10 cellular contexts compared by ENCODE assay signal in the genomic region with DNA sequence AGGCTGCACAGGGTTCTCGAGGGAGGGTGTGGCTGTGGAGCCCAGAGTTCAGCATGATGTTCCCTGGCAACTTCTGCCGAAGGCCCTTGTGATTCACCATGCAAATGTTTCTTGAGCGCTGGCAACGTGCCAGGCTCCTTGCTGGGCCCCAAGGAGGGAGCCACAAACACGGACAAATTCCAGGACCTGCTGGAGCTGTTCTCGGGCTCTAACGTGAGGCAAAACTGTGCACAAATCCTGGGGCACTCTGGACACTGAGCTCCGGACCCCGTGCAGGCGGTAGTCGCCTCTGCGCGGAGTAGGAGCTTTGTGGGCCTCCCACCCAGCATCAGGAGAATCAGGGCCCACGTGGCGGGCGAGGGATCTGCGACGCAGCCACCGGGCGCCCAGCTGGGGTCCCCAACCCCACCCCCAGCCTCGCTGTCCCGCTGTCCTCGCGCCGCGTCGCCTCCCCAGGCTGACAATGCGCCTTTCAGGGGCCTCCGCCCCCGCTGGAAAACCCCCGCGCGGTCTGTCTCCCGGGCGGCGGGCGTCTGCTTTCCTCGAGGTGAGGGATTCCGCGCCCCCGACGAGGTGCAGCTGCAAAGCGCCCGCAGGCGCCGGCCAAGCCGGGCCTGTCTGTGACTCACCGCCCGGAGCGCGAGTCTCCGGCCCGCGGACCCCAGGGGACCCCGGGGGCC. TPM values are rescaled to one million over a fixed set of nuclear protein-coding genes. Genes with fewer than 3 reads are reported as not detected.
DNase-seq lines count a peak whose midpoint lies in the region; ATAC-seq, FAIRE-seq and TF ChIP-seq lines count a peak whose summit lies in the region.
"Had no signal": no experiment of that assay in that cellular context is flagged by ENCODE, and none has a peak within 500 bp of the region (broad histone marks: within the 10 kb centered on the region; RNA-seq: fewer than 3 reads in every experiment).

No MANE protein-coding gene starts in this region.

- H3K4me1 ChIP-seq in HepG2 (ENCODE audit: insufficient read depth, low read length) (peaks cover 32% of the 10 kb centered on the region), right lobe of liver (peaks cover 0 to 19% (median 3%) of the 10 kb centered on the region in 4 donors), OCI-LY7 (ENCODE audit: insufficient read depth, low read length, poor library complexity, severe bottlenecking) (no peaks in the 10 kb centered on the region)

- H3K4me3 ChIP-seq in HepG2 (replicated peaks in 1 of 3; ENCODE audit: insufficient read depth in 1 of 3, low read depth in 2 of 3, low read length in 3 of 3) (no peak overlapping the region), right lobe of liver (no peak overlapping the region), OCI-LY7 (ENCODE audit: low read depth, low read length, poor library complexity, severe bottlenecking) (no peak overlapping the region)

- in situ Hi-C loops in HepG2 (cut with HindIII; ENCODE audit: extremely low pct_ligation_motif_present, low pct_unique_long_range_greater_than_20kb) (no loop called here), T47D (cut with HindIII; ENCODE audit: low pct_unique_long_range_greater_than_20kb, low sequenced_read_pairs) (no loop called here)

- no peaks in the 10 kb centered on the region for H4K20me1 ChIP-seq in HepG2 (ENCODE audit: insufficient read depth, low read length)
- H4K20me1 ChIP-seq in OCI-LY7 (ENCODE audit: insufficient read depth, low read length), result no peaks in the 10 kb centered on the region

- no peak for TF ChIP-seq RAD21 in HepG2 (CRISPR knock-in tag; IDR thresholded peaks at IDR 0.05)

- intact Hi-C loops in HepG2 (cut with micrococcal nuclease; ENCODE audit: unreplicated experiment), result no loop called here
- intact Hi-C loops in right lobe of liver (cut with DNase I), result no loop called here
- intact Hi-C loops in OCI-LY7 (cut with micrococcal nuclease; ENCODE audit: unreplicated experiment), result no loop called here

- H3K27ac ChIP-seq in HepG2 (ENCODE audit: extremely low read length, insufficient read depth, low read length) (no peak overlapping the region), right lobe of liver (no peak overlapping the region), layer of hippocampus (ENCODE audit: low read depth, low read length) (peak overlapping the region; percentile 55), OCI-LY7 (ENCODE audit: low read depth, low read length, poor library complexity, severe bottlenecking) (no peak overlapping the region)
- H3K27ac ChIP-seq: HL-60 had no signal

- H3K36me3 ChIP-seq in HepG2 (replicated peaks in 1 of 2; ENCODE audit: control insufficient read depth in 1 of 2, insufficient read depth in 2 of 2, low read length in 2 of 2), result no peaks in the 10 kb centered on the region
- no peaks in the 10 kb centered on the region for H3K36me3 ChIP-seq in right lobe of liver
- no peaks in the 10 kb centered on the region for H3K36me3 ChIP-seq in OCI-LY7 (ENCODE audit: insufficient read depth, low read length)

- no peaks in the 10 kb centered on the region for H3K79me2 ChIP-seq in HepG2 (ENCODE audit: insufficient read depth, low read length)
- no peaks in the 10 kb centered on the region for H3K79me2 ChIP-seq in OCI-LY7 (ENCODE audit: insufficient read depth, low read depth, low read length)

- BruUV-seq in HepG2 (replicated peaks; lab: Mats Ljungman, UMichigan), result no TSS peak
- no TSS peak for BruUV-seq in OCI-LY7 (replicated peaks; lab: Mats Ljungman, UMichigan)

- 79% methylated on average over 48 of the region's 55 CpGs for WGBS in HepG2 (ENCODE audit: low lambda C conversion rate)
- 30% methylated on average over 6 of the region's 55 CpGs for WGBS in right lobe of liver (ENCODE audit: insufficient coverage, low coverage, low lambda C conversion rate, missing lambda C conversion rate)

- H2AFZ ChIP-seq in HepG2 (ENCODE audit: low read length) (no peak overlapping the region), OCI-LY7 (ENCODE audit: low read length) (no peak overlapping the region)

- H3K27me3 ChIP-seq in HepG2 (ENCODE audit: control insufficient read depth in 1 of 2, insufficient read depth in 2 of 2, low read length in 2 of 2) (peaks cover 0 to 11% of the 10 kb centered on the region in 2 experiments; a peak in 3 of 5 replicates), right lobe of liver (no peaks in the 10 kb centered on the region), layer of hippocampus (ENCODE audit: control insufficient read depth, insufficient read depth, low read length) (no peaks in the 10 kb centered on the region)

- no peak for TF ChIP-seq POLR2A in HepG2 (IDR thresholded peaks at IDR 0.05; ENCODE audit: insufficient read depth in 1 of 2, low read depth in 2 of 2, low read length in 2 of 2)
- TF ChIP-seq POLR2A in right lobe of liver (IDR thresholded peaks at IDR 0.05), result no peak

- POLR2A ChIA-PET in HepG2 (lab: Yijun Ruan, JAX) (no interaction called here), OCI-LY7 (lab: Charles Lee) (no interaction called here)

- DNase-seq in HepG2 (ENCODE audit: low spot score), result no peak
- no peak for DNase-seq in right lobe of liver
- peak; percentile 46 to 80 for DNase-seq in T47D (ENCODE audit: low read depth in 1 of 2, low spot score in 1 of 2)
- no peak for DNase-seq in OCI-LY7 (ENCODE audit: low spot score)
- no peak for DNase-seq in NCI-H524 (lab: John Stamatoyannopoulos, UW)
- no peak for DNase-seq in effector CD8-positive, alpha-beta T cell (lab: John Stamatoyannopoulos, UW)
- no peak for DNase-seq in NCI-H1105 treated with DMSO at 0.1 percent for 48 hours (lab: John Stamatoyannopoulos, UW)

- TF ChIP-seq EP300 in HepG2 (IDR thresholded peaks at IDR 0.05; ENCODE audit: low read depth in 2 of 2, low read length in 2 of 2) (no peak), HepG2 (CRISPR knock-in tag; IDR thresholded peaks at IDR 0.05; ENCODE audit: borderline replicate concordance) (no peak)

- H3K4me2 ChIP-seq in HepG2 (ENCODE audit: low read depth, low read length), result peak overlapping the region; percentile 22
- H3K4me2 ChIP-seq in OCI-LY7 (ENCODE audit: low read length), result no peak overlapping the region

- H3K9me3 ChIP-seq in HepG2 (ENCODE audit: low read length), result no peaks in the 10 kb centered on the region
- no peaks in the 10 kb centered on the region for H3K9me3 ChIP-seq in right lobe of liver
- no peaks in the 10 kb centered on the region for H3K9me3 ChIP-seq in OCI-LY7 (ENCODE audit: low read length)

- no peak for ATAC-seq in HepG2
- no peak for ATAC-seq in right lobe of liver

- CTCF ChIA-PET in HepG2 (lab: Yijun Ruan, JAX; ENCODE audit: low intra/inter-chr PET ratio, low total read pairs) (no interaction called here), OCI-LY7 (lab: Charles Lee; ENCODE audit: unreplicated experiment) (no interaction called here)

- H3K9ac ChIP-seq in HepG2 (ENCODE audit: insufficient read depth, low read depth, low read length), result no peak overlapping the region

- FAIRE-seq in HepG2 (lab: Jason Lieb, UNC), result no peak

- TF ChIP-seq CTCF in HepG2 (CRISPR knock-in tag; IDR thresholded peaks at IDR 0.05), result no peak
- no peak for TF ChIP-seq CTCF in right lobe of liver (IDR thresholded peaks at IDR 0.05)
- TF ChIP-seq CTCF in OCI-LY7 (conservative IDR thresholded peaks at IDR 0.05; ENCODE audit: low read length), result no peak

- no peaks in the 10 kb centered on the region for H3K9me2 ChIP-seq in OCI-LY7 (ENCODE audit: insufficient read depth, low read length)

RNA-seq across cellular contexts. Expression of gene SCUBE3, which starts 31.7 kb away (rescaled TPM):
- total RNA-seq in HepG2 (2016; rRNA removed; fragmentation: Illumina TruSeq; extraction: Trizol) (not detected in 2 replicates), right lobe of liver (under 1 TPM in 4 of 6 experiments, not detected in 2; 0.05 to 0.11 (median 0.07) TPM), OCI-LY7 (2022) (not detected in 2 replicates)
- not detected in 2 replicates for total RNA-seq in HepG2 (2016; cell fraction: cytosol; rRNA removed; fragmentation: Illumina TruSeq; extraction: Trizol; ENCODE audit: low read depth)
- not detected in 2 replicates for total RNA-seq in HepG2 (2016; cell fraction: insoluble cytoplasmic fraction; rRNA removed; fragmentation: Illumina TruSeq; extraction: Trizol)
- total RNA-seq in HepG2 (2016; cell fraction: membrane; rRNA removed; fragmentation: Illumina TruSeq; extraction: Trizol), result not detected in 2 replicates
- total RNA-seq in HepG2 (2016; cell fraction: nucleus; rRNA removed; fragmentation: Illumina TruSeq; extraction: Trizol), result not detected in 2 replicates
- not detected in 2 replicates for polyA plus RNA-seq in HepG2 (2011; rRNA removed)
- polyA plus RNA-seq in HepG2 (2011; cell fraction: cytosol; rRNA removed), result not detected in 2 replicates
- not detected in 2 replicates for polyA plus RNA-seq in HepG2 (2011; cell fraction: nucleus; rRNA removed)
- 0.05 and 0.09 TPM in 2 replicates for polyA plus RNA-seq in HepG2 (2012)
- not detected in 2 replicates for polyA plus RNA-seq in HepG2 (2016; cell fraction: cytosol; fragmentation: Illumina TruSeq; extraction: Trizol; ENCODE audit: low read depth)
- not detected in 2 replicates for polyA plus RNA-seq in HepG2 (2016; cell fraction: insoluble cytoplasmic fraction; fragmentation: Illumina TruSeq; extraction: Trizol; ENCODE audit: low read depth)
- not detected in 2 replicates for polyA plus RNA-seq in HepG2 (2016; cell fraction: membrane; fragmentation: Illumina TruSeq; extraction: Trizol; ENCODE audit: low read depth)
- not detected in 2 replicates for polyA plus RNA-seq in HepG2 (2016; cell fraction: nucleus; fragmentation: Illumina TruSeq; extraction: Trizol; ENCODE audit: insufficient read depth, low read depth)
- polyA minus RNA-seq in HepG2 (2011; rRNA and poly(A)+ RNA removed; ENCODE audit: low replicate concordance), result not detected in 2 replicates
- not detected in 2 replicates for polyA minus RNA-seq in HepG2 (2011; cell fraction: cytosol; rRNA and poly(A)+ RNA removed)
- not detected in 2 replicates for polyA minus RNA-seq in HepG2 (2011; cell fraction: nucleus; rRNA and poly(A)+ RNA removed)
- total RNA-seq in OCI-LY7 (2014; rRNA removed; shearing (Covaris generic)), result not detected in 2 replicates
- total RNA-seq: CD4-positive, alpha-beta memory T cell had no signal

RNA-seq across cellular contexts. Expression of gene TCP11, which starts 40.9 kb away (rescaled TPM):
- total RNA-seq in HepG2 (2016; rRNA removed; fragmentation: Illumina TruSeq; extraction: Trizol) (not detected in 2 replicates), right lobe of liver (under 1 TPM in 1 of 6 experiments, not detected in 5; 0.31 TPM), OCI-LY7 (2022) (not detected in 2 replicates)
- total RNA-seq in HepG2 (2016; cell fraction: cytosol; rRNA removed; fragmentation: Illumina TruSeq; extraction: Trizol; ENCODE audit: low read depth), result not detected in 2 replicates
- not detected in 2 replicates for total RNA-seq in HepG2 (2016; cell fraction: insoluble cytoplasmic fraction; rRNA removed; fragmentation: Illumina TruSeq; extraction: Trizol)
- total RNA-seq in HepG2 (2016; cell fraction: membrane; rRNA removed; fragmentation: Illumina TruSeq; extraction: Trizol), result not detected in 2 replicates
- total RNA-seq in HepG2 (2016; cell fraction: nucleus; rRNA removed; fragmentation: Illumina TruSeq; extraction: Trizol), result not detected in 2 replicates
- polyA plus RNA-seq in HepG2 (2011; rRNA removed), result 0.04 TPM in 1 of 2 replicates, not detected in the other
- not detected in 2 replicates for polyA plus RNA-seq in HepG2 (2011; cell fraction: cytosol; rRNA removed)
- polyA plus RNA-seq in HepG2 (2011; cell fraction: nucleus; rRNA removed), result not detected in 2 replicates
- polyA plus RNA-seq in HepG2 (2012), result not detected in 2 replicates
- not detected in 2 replicates for polyA plus RNA-seq in HepG2 (2016; cell fraction: cytosol; fragmentation: Illumina TruSeq; extraction: Trizol; ENCODE audit: low read depth)
- polyA plus RNA-seq in HepG2 (2016; cell fraction: insoluble cytoplasmic fraction; fragmentation: Illumina TruSeq; extraction: Trizol; ENCODE audit: low read depth), result not detected in 2 replicates
- not detected in 2 replicates for polyA plus RNA-seq in HepG2 (2016; cell fraction: membrane; fragmentation: Illumina TruSeq; extraction: Trizol; ENCODE audit: low read depth)
- polyA plus RNA-seq in HepG2 (2016; cell fraction: nucleus; fragmentation: Illumina TruSeq; extraction: Trizol; ENCODE audit: insufficient read depth, low read depth), result not detected in 2 replicates
- polyA minus RNA-seq in HepG2 (2011; rRNA and poly(A)+ RNA removed; ENCODE audit: low replicate concordance), result not detected in 2 replicates
- not detected in 2 replicates for polyA minus RNA-seq in HepG2 (2011; cell fraction: cytosol; rRNA and poly(A)+ RNA removed)
- polyA minus RNA-seq in HepG2 (2011; cell fraction: nucleus; rRNA and poly(A)+ RNA removed), result not detected in 2 replicates
- not detected in 2 replicates for total RNA-seq in OCI-LY7 (2014; rRNA removed; shearing (Covaris generic))
- total RNA-seq: CD4-positive, alpha-beta memory T cell had no signal
- polyA plus RNA-seq: CD4-positive, alpha-beta memory T cell had no signal

Comparison
In these comparisons a context has a peak if more than half of its experiments do, and no peak if none do; other contexts are left out.
1. DNase-seq: peak in T47D (2 of 2); none in HepG2 (single experiment), right lobe of liver (0 of 3), OCI-LY7 (single experiment), NCI-H524 (0 of 2), effector CD8-positive, alpha-beta T cell (single experiment) and NCI-H1105 treated with DMSO at 0.1 percent for 48 hours (single experiment).